Comparison of ENCODE assay signal across 23 cellular contexts in genomic region chr18:26977791-26978190, GRCh38.
"Had no signal": no experiment of that assay in that cellular context is flagged by ENCODE, and none has a peak within 500 bp of the region (broad histone marks: within the 10 kb centered on the region; RNA-seq: fewer than 3 reads in every experiment).

No MANE protein-coding gene starts in this region.

- H3K9me3 Mint-ChIP-seq: activated CD4-positive, alpha-beta T cell treated with anti-CD3 and anti-CD28 coated beads, Interleukin-2, amount 10 ng/mL, durations not matched to agents 7 days and 5 days; activated naive CD4-positive, alpha-beta T cell treated with anti-CD3 and anti-CD28 coated beads for 36 hours; brain had no signal

- H3K27ac ChIP-seq: cardiac muscle cell, PC-9, VCaP had no signal

- H3K36me3 Mint-ChIP-seq: activated CD4-positive, alpha-beta memory T cell treated with anti-CD3 and anti-CD28 coated beads for 36 hours; activated naive CD8-positive, alpha-beta T cell; brain; T-cell had no signal

- DNase-seq: activated CD4-positive, alpha-beta memory T cell treated with anti-CD3 and anti-CD28 coated beads for 36 hours; activated CD4-positive, alpha-beta T cell treated with anti-CD3 and anti-CD28 coated beads, Interleukin-2, amount 10 ng/mL, durations not matched to agents 7 days and 5 days; activated CD4-positive, CD25-positive, alpha-beta regulatory T cell; activated CD8-positive, alpha-beta memory T cell treated with anti-CD3 and anti-CD28 coated beads for 24 hours; activated gamma-delta T cell; activated naive CD4-positive, alpha-beta T cell treated with anti-CD3 and anti-CD28 coated beads for 36 hours; activated T-cell treated with anti-CD3 and anti-CD28 coated beads, Interleukin-2, amount 50 U/mL, for 4 hours; amygdala; NCI-H1092 treated with DMSO at 0.1 percent for 48 hours; NCI-H1417 treated with DMSO at 0.1 percent for 48 hours; NCI-H1694; NCI-H2029; NCI-H2107; NCI-H510A treated with DMSO at 0.1 percent for 48 hours; NCI-H69; PC-9; SIG-M5; T-cell; T-helper 2 cell had no signal

- H3K27ac Mint-ChIP-seq: activated CD4-positive, alpha-beta memory T cell treated with anti-CD3 and anti-CD28 coated beads for 36 hours; activated CD4-positive, alpha-beta T cell treated with anti-CD3 and anti-CD28 coated beads, Interleukin-2, amount 10 ng/mL, durations not matched to agents 7 days and 5 days; activated naive CD4-positive, alpha-beta T cell treated with anti-CD3 and anti-CD28 coated beads for 36 hours; activated naive CD8-positive, alpha-beta T cell; brain; T-cell had no signal

- H3K4me1 Mint-ChIP-seq: activated CD4-positive, alpha-beta T cell treated with anti-CD3 and anti-CD28 coated beads, Interleukin-2, amount 10 ng/mL, durations not matched to agents 7 days and 5 days; T-cell had no signal

- H3K4me3 ChIP-seq: cardiac muscle cell, PC-9 had no signal

- H3K4me3 Mint-ChIP-seq: activated CD4-positive, alpha-beta memory T cell treated with anti-CD3 and anti-CD28 coated beads for 36 hours; activated CD4-positive, alpha-beta T cell treated with anti-CD3 and anti-CD28 coated beads, Interleukin-2, amount 10 ng/mL, durations not matched to agents 7 days and 5 days; activated naive CD4-positive, alpha-beta T cell treated with anti-CD3 and anti-CD28 coated beads for 36 hours; activated naive CD8-positive, alpha-beta T cell; activated T-cell treated with anti-CD3 and anti-CD28 coated beads, Interleukin-2, amount 50 U/mL, for 4 hours; brain; T-cell had no signal

- H3K36me3 ChIP-seq: cardiac muscle cell had no signal

- H2AFZ ChIP-seq: PC-9 had no signal

- H3K4me2 ChIP-seq: PC-9 had no signal

- ATAC-seq: activated T-cell treated with anti-CD3 and anti-CD28 coated beads, Interleukin-2, amount 50 U/mL, for 4 hours; T-cell had no signal

- H3K27me3 Mint-ChIP-seq: activated CD4-positive, alpha-beta memory T cell treated with anti-CD3 and anti-CD28 coated beads for 36 hours; activated CD4-positive, alpha-beta T cell treated with anti-CD3 and anti-CD28 coated beads, Interleukin-2, amount 10 ng/mL, durations not matched to agents 7 days and 5 days; activated naive CD8-positive, alpha-beta T cell; brain; T-cell had no signal
